17 cellular contexts compared by ENCODE assay signal in the genomic region with DNA sequence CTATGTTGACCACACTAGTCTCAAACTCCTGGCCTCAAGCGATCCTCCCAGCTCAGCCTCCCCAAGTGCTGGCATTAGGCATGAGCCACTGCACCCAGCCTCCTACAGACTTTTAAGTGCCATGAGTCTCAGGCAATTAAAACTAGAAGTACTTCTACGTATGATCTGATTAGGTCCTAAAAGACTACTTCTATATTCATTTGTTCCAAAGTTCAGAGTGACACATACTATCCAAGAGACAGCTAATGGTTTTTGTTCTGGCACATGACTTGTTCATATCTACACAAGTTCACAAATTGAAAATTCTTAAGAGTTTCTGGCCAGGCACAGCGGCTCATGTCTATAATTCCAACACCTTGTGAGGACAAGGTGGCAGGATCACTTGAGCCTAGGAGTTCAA.
"Had no signal": no experiment of that assay in that cellular context is flagged by ENCODE, and none has a peak within 500 bp of the region (broad histone marks: within the 10 kb centered on the region; RNA-seq: fewer than 3 reads in every experiment).

No MANE protein-coding gene starts in this region.

- H3K36me3 ChIP-seq: colonic mucosa, ovary, suprapubic skin had no signal

- H3K9me3 Mint-ChIP-seq: activated T-helper 2 cell treated with anti-CD3 and anti-CD28 coated beads, Interferon-gamma antibody, Interleukin-2, Interleukin-4, amounts not matched to agents 10 μg/mL and 5 μg/mL and 100 μg/mL, durations not matched to agents 14 hours and 24 hours and 36 hours; stimulated activated naive B cell treated with anti-CD40 and anti-IgM and Interleukin-4, amounts not matched to agents 10 μg/mL and 1 μg/mL and 100 μg/mL, for 72 hours; T-cell had no signal

- H3K27ac Mint-ChIP-seq: activated T-helper 2 cell treated with anti-CD3 and anti-CD28 coated beads, Interferon-gamma antibody, Interleukin-2, Interleukin-4, amounts not matched to agents 10 μg/mL and 5 μg/mL and 100 μg/mL, durations not matched to agents 14 hours and 24 hours and 36 hours; stimulated activated naive B cell treated with anti-CD40 and anti-IgM and Interleukin-4, amounts not matched to agents 10 μg/mL and 1 μg/mL and 100 μg/mL, for 72 hours; T-cell had no signal

- H3K4me1 ChIP-seq: colonic mucosa, foreskin keratinocyte had no signal

- H3K4me3 ChIP-seq: colonic mucosa, ovary, SK-N-MC, suprapubic skin had no signal

- H3K27ac ChIP-seq: colonic mucosa, foreskin keratinocyte, ovary, SK-N-MC, suprapubic skin had no signal

- H3K4me3 Mint-ChIP-seq: stimulated activated naive B cell treated with anti-CD40 and anti-IgM and Interleukin-4, amounts not matched to agents 10 μg/mL and 1 μg/mL and 100 μg/mL, for 72 hours; T-cell had no signal

- DNase-seq: activated CD4-positive, alpha-beta T cell treated with anti-CD3 and anti-CD28 coated beads, Interleukin-2, amount 50 U/mL, for 1 hour; activated CD8-positive, alpha-beta memory T cell treated with anti-CD3 and anti-CD28 coated beads, Interleukin-2, amount 50 U/mL, for 4 hours; caudate nucleus; colonic mucosa; effector CD4-positive, alpha-beta T cell; foreskin keratinocyte; kidney; left ventricle myocardium superior; mesendoderm; ovary; stimulated activated naive B cell treated with anti-CD40 and anti-IgM and Interleukin-4, amounts not matched to agents 10 μg/mL and 1 μg/mL and 100 μg/mL, for 72 hours; T-cell; T1000 had no signal

- ATAC-seq: foreskin keratinocyte; left ventricle myocardium superior; Right ventricle myocardium inferior; stimulated activated naive B cell treated with anti-CD40 and anti-IgM and Interleukin-4, amounts not matched to agents 10 μg/mL and 1 μg/mL and 100 μg/mL, for 72 hours; T-cell had no signal

- H3K27me3 ChIP-seq: colonic mucosa, foreskin keratinocyte, ovary, suprapubic skin had no signal

- H3K36me3 Mint-ChIP-seq: T-cell had no signal

- H3K27me3 Mint-ChIP-seq: stimulated activated naive B cell treated with anti-CD40 and anti-IgM and Interleukin-4, amounts not matched to agents 10 μg/mL and 1 μg/mL and 100 μg/mL, for 72 hours; T-cell had no signal

- H3K9me3 ChIP-seq: colonic mucosa, ovary, suprapubic skin had no signal
